ENCODE assay signal across 1 cellular context in genomic region chr5:150484964-150485769, GRCh38.
TF ChIP-seq lines count a peak whose summit lies in the region.

No MANE protein-coding gene starts in this region.

TF ChIP-seq in endothelial cell of umbilical vein, 7 proteins besides CTCF, POLR2A, EP300 and RAD21 (continued from another document):
- TF ChIP-seq POLR2AphosphoS5 (IDR thresholded peaks at IDR 0.05; ENCODE audit: insufficient read depth, low read depth, low read length): no peak
TF ChIP-seq in endothelial cell of umbilical vein: peak in this region for 0.
